ENCODE assay signal across 11 cellular contexts in the genomic region with DNA sequence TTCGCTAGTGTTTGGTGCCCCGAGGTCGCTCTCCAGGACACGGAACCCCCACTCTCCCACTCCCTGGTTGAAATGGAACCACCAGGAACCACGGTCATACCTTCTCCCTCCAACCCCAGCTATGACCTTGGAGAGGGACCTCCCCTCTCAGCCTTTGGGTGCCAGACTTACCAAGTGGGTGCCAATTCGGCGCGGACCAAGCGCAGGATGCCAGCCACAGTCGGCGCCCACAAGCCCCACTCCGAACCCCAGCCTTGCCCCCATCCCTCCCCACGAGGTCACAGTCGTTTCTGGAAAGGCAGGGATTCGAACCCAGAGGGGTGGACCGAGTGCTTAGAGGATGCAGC. TPM values are rescaled to one million over a fixed set of nuclear protein-coding genes. Genes with fewer than 3 reads are reported as not detected.
DNase-seq lines count a peak whose midpoint lies in the region; ATAC-seq and TF ChIP-seq lines count a peak whose summit lies in the region.
"Had no signal": no experiment of that assay in that cellular context is flagged by ENCODE, and none has a peak within 500 bp of the region (broad histone marks: within the 10 kb centered on the region; RNA-seq: fewer than 3 reads in every experiment).

No MANE protein-coding gene starts in this region.

- 36% methylated on average over 6 of the region's 16 CpGs; no CpG with 5 or more reads in 1 of the 2 donors for WGBS in gastroesophageal sphincter (ENCODE audit: low coverage in 1 of 2), 2 donors
- WGBS in suprapubic skin, result 13% methylated on average over 12 of the region's 16 CpGs

- peaks cover 30% of the 10 kb centered on the region for H3K27me3 ChIP-seq in H7 (ENCODE audit: control insufficient read depth, insufficient read depth, low read length)
- no peaks in the 10 kb centered on the region for H3K27me3 ChIP-seq in SU-DHL-6 (ENCODE audit: low read length)
- H3K27me3 ChIP-seq in gastroesophageal sphincter, result peaks cover 79% of the 10 kb centered on the region
- H3K27me3 ChIP-seq in skeletal muscle satellite cell (ENCODE audit: control insufficient read depth, insufficient read depth, low read length), result peaks cover 42% of the 10 kb centered on the region
- H3K27me3 ChIP-seq in suprapubic skin, result peaks cover 58% of the 10 kb centered on the region

- TF ChIP-seq CTCF in SU-DHL-6 (IDR thresholded peaks at IDR 0.05; ENCODE audit: insufficient read depth, low read length, poor library complexity, severe bottlenecking) (no peak), gastroesophageal sphincter (IDR thresholded peaks at IDR 0.05) (no peak), suprapubic skin (IDR thresholded peaks at IDR 0.05) (no peak)

- H3K27ac ChIP-seq in SU-DHL-6 (ENCODE audit: low read depth, low read length) (no peak overlapping the region), gastroesophageal sphincter (peak overlapping the region in 3 of 4 donors; percentile 11 to 65 (median 15)), suprapubic skin (no peak overlapping the region)

- H3K9me3 ChIP-seq in SU-DHL-6 (ENCODE audit: insufficient read depth, low read length), result no peaks in the 10 kb centered on the region
- no peaks in the 10 kb centered on the region for H3K9me3 ChIP-seq in gastroesophageal sphincter
- no peaks in the 10 kb centered on the region for H3K9me3 ChIP-seq in skeletal muscle satellite cell (replicated peaks; ENCODE audit: low read length)
- H3K9me3 ChIP-seq in suprapubic skin, result no peaks in the 10 kb centered on the region

- H3F3A ChIP-seq in SU-DHL-6 (ENCODE audit: insufficient read depth), result 0 out of 2 replicates have a peak, but pooled peaks cover 6% of the 10 kb centered on the region

- TF ChIP-seq POLR2A in gastroesophageal sphincter (IDR thresholded peaks at IDR 0.05), result no peak
- TF ChIP-seq POLR2A in suprapubic skin (IDR thresholded peaks at IDR 0.05), result no peak

- TF ChIP-seq EP300 in gastroesophageal sphincter (IDR thresholded peaks at IDR 0.05) (no peak), suprapubic skin (IDR thresholded peaks at IDR 0.05) (no peak)

- H3K36me3 ChIP-seq in H7 (replicated peaks; ENCODE audit: control insufficient read depth, insufficient read depth, low read length) (no peaks in the 10 kb centered on the region), SU-DHL-6 (ENCODE audit: low read length) (no peaks in the 10 kb centered on the region), gastroesophageal sphincter (no peaks in the 10 kb centered on the region), skeletal muscle satellite cell (ENCODE audit: insufficient read depth, low read length) (no peaks in the 10 kb centered on the region), suprapubic skin (no peaks in the 10 kb centered on the region)

- no peak overlapping the region for H2AFZ ChIP-seq in SU-DHL-6 (ENCODE audit: low read depth, low read length, severe bottlenecking)

- H3K4me2 ChIP-seq in SU-DHL-6 (ENCODE audit: low read depth, low read length, poor library complexity, severe bottlenecking) (peak overlapping the region; percentile 74), skeletal muscle satellite cell (ENCODE audit: low read length) (peak overlapping the region; percentile 85)

- peak overlapping the region; percentile 59 for H3K9ac ChIP-seq in SU-DHL-6 (ENCODE audit: low read length)
- no peak overlapping the region for H3K9ac ChIP-seq in skeletal muscle satellite cell (ENCODE audit: low read depth, low read length)

- H4K20me1 ChIP-seq in SU-DHL-6 (ENCODE audit: low read depth, low read length), result no peaks in the 10 kb centered on the region

- no peaks in the 10 kb centered on the region for H3K79me2 ChIP-seq in SU-DHL-6 (ENCODE audit: insufficient read depth, low read length)

- peaks cover 0 to 37% (median 16%) of the 10 kb centered on the region in 3 donors for H3K4me1 ChIP-seq in gastroesophageal sphincter
- peaks cover 16% of the 10 kb centered on the region for H3K4me1 ChIP-seq in skeletal muscle satellite cell (ENCODE audit: control insufficient read depth, insufficient read depth, low read length)
- H3K4me1 ChIP-seq in suprapubic skin, result peaks cover 29% of the 10 kb centered on the region

- H3K4me3 ChIP-seq in H7 (ENCODE audit: insufficient read depth, low read depth, low read length) (peak overlapping the region; percentile 51), SU-DHL-6 (ENCODE audit: insufficient read depth, low read length, poor library complexity, severe bottlenecking) (peak overlapping the region; percentile 51), gastroesophageal sphincter (peak overlapping the region in 1 of 2 donors; percentile 48), skeletal muscle satellite cell (ENCODE audit: low read length) (no peak overlapping the region), suprapubic skin (no peak overlapping the region)

- H3K9me2 ChIP-seq in SU-DHL-6 (replicated peaks; ENCODE audit: insufficient read depth, low read length), result no peaks in the 10 kb centered on the region

- ATAC-seq in gastroesophageal sphincter (no peak), GM19397 (IDR thresholded peaks at IDR 0.05; ENCODE audit: unreplicated experiment) (no peak), GM18873 (IDR thresholded peaks at IDR 0.05; ENCODE audit: low FRiP score, unreplicated experiment) (no peak)

- no peak for DNase-seq in H7
- no peak for DNase-seq in suprapubic skin (ENCODE audit: low spot score in 2 of 2)
- DNase-seq: activated gamma-delta T cell, NCI-H774, T-helper 9 cell had no signal

RNA-seq across cellular contexts. Expression of a gene that starts 0.9 kb away (rescaled TPM):
- total RNA-seq in H7 (2014; rRNA removed; shearing (Covaris generic)), result 0.52 and 1.4 TPM in 2 replicates
- total RNA-seq in gastroesophageal sphincter, result 1 to 10 TPM in 1 of 4 donors, under 1 TPM in 3; 0.35 to 2.3 (median 0.53) TPM
- 0.44 and 2.0 TPM in 2 replicates for total RNA-seq in skeletal muscle satellite cell (2012; rRNA removed)
- total RNA-seq in suprapubic skin, result 1 to 10 TPM in 1 of 4 donors, under 1 TPM in 1, not detected in 2; 0.47 to 2.0 TPM

RNA-seq across cellular contexts. Expression of a gene that starts 21.5 kb away (rescaled TPM):
- 6.1 and 8.6 TPM in 2 replicates for total RNA-seq in H7 (2014; rRNA removed; shearing (Covaris generic))
- total RNA-seq in gastroesophageal sphincter, result 1 to 10 TPM in 3 of 4 donors, under 1 TPM in 1; 0.92 to 3.8 (median 1.6) TPM
- 1.0 and 2.0 TPM in 2 replicates for total RNA-seq in skeletal muscle satellite cell (2012; rRNA removed)
- 1 to 10 TPM; 1.9 to 5.3 (median 1.9) TPM for total RNA-seq in suprapubic skin

RNA-seq across cellular contexts. Expression of a gene that starts 32.3 kb away (rescaled TPM):
- 29.2 and 45.0 TPM in 2 replicates for total RNA-seq in H7 (2014; rRNA removed; shearing (Covaris generic))
- total RNA-seq in gastroesophageal sphincter (10 to 100 TPM; 13.8 to 30.7 (median 22.4) TPM), suprapubic skin (10 to 100 TPM in 3 of 4 donors, 1 to 10 TPM in 1; 4.8 to 27.2 (median 14.7) TPM)
- total RNA-seq in skeletal muscle satellite cell (2012; rRNA removed), result 9.9 and 12.9 TPM in 2 replicates

RNA-seq across cellular contexts. Expression of a gene that starts 48.9 kb away (rescaled TPM):
- 0.55 and 0.76 TPM in 2 replicates for total RNA-seq in H7 (2014; rRNA removed; shearing (Covaris generic))
- total RNA-seq in gastroesophageal sphincter (1 to 10 TPM in 2 of 4 donors, under 1 TPM in 2; 0.27 to 4.4 (median 1.3) TPM), suprapubic skin (10 to 100 TPM in 3 of 4 donors, 1 to 10 TPM in 1; 8.1 to 27.6 (median 13.6) TPM)
- total RNA-seq in skeletal muscle satellite cell (2012; rRNA removed), result 0.22 and 0.25 TPM in 2 replicates

RNA-seq across cellular contexts. Expression of a gene that starts 51.7 kb away (rescaled TPM):
- 47.3 and 53.4 TPM in 2 replicates for total RNA-seq in H7 (2014; rRNA removed; shearing (Covaris generic))
- 10 to 100 TPM in 3 of 4 donors, 1 to 10 TPM in 1; 4.4 to 79.6 (median 40.8) TPM for total RNA-seq in gastroesophageal sphincter
- total RNA-seq in skeletal muscle satellite cell (2012; rRNA removed), result 72.0 and 80.6 TPM in 2 replicates
- 10 to 100 TPM; 13.4 to 37.2 (median 35.1) TPM for total RNA-seq in suprapubic skin
- total RNA-seq: progenitor cell of endocrine pancreas had no signal

Comparison
In these comparisons a context has a peak if more than half of its experiments do, and no peak if none do; other contexts are left out.
1. H3K4me3 ChIP-seq: peak in H7 (single experiment) and SU-DHL-6 (single experiment); none in skeletal muscle satellite cell (single experiment) and suprapubic skin (single experiment).
2. H3K27ac ChIP-seq: peak in gastroesophageal sphincter (3 of 4); none in SU-DHL-6 (single experiment) and suprapubic skin (single experiment).